In genomic region chr7:139118234-139118802, GRCh38 we compare ENCODE assay signal across 1 cellular context.
TF ChIP-seq lines count a peak whose summit lies in the region.

No MANE protein-coding gene starts in this region.

TF ChIP-seq in K562, 482 proteins besides CTCF, POLR2A, EP300 and RAD21 (continued from another document and continues in another):
- TF ChIP-seq ZNF398 (CRISPR knock-in tag; IDR thresholded peaks at IDR 0.05) (no peak), ZBTB40 (IDR thresholded peaks at IDR 0.05) (peak; percentile 6; the same call in 1 of the 2 replicates), ZBTB40 (CRISPR knock-in tag; IDR thresholded peaks at IDR 0.05) (no peak), TAL1 (IDR thresholded peaks at IDR 0.05) (peak; percentile 90), PRPF4 (IDR thresholded peaks at IDR 0.05; ENCODE audit: insufficient read depth, low read depth, low read length, poor library complexity, severe bottlenecking) (no peak), DLX4 (CRISPR knock-in tag; IDR thresholded peaks at IDR 0.05) (no peak), L3MBTL2 (IDR thresholded peaks at IDR 0.05) (0 out of 2 replicates have a peak, but pooled peaks have one; percentile 10), ZC3H4 (CRISPR knock-in tag; IDR thresholded peaks at IDR 0.05; ENCODE audit: borderline replicate concordance) (no peak), MTA2 (IDR thresholded peaks at IDR 0.05; ENCODE audit: low read depth) (peak; percentile 86), STAT6 (CRISPR knock-in tag; IDR thresholded peaks at IDR 0.05) (no peak), NFIC (IDR thresholded peaks at IDR 0.05) (peak; percentile 90), MYNN (IDR thresholded peaks at IDR 0.05) (no peak; the same call in 1 of the 2 replicates), MYNN (CRISPR knock-in tag; IDR thresholded peaks at IDR 0.05) (no peak), SNIP1 (IDR thresholded peaks at IDR 0.05; ENCODE audit: low read depth) (no peak), ZNF778 (CRISPR knock-in tag; IDR thresholded peaks at IDR 0.05) (no peak), MEF2A (IDR thresholded peaks at IDR 0.05; ENCODE audit: control insufficient read depth, low read depth, low read length) (peak; percentile 70; the same call in 1 of the 2 replicates), ZNF146 (CRISPR knock-in tag; IDR thresholded peaks at IDR 0.05; ENCODE audit: unreplicated experiment) (no peak), CREB3L1 (IDR thresholded peaks at IDR 0.05; ENCODE audit: borderline replicate concordance, low read depth) (no peak; the same call in 1 of the 2 replicates), HSF4 (CRISPR knock-in tag; IDR thresholded peaks at IDR 0.05; ENCODE audit: borderline replicate concordance) (no peak), CBX1 (IDR thresholded peaks at IDR 0.05; ENCODE audit: low read depth) (no peak), ZBTB8A (IDR thresholded peaks at IDR 0.05; ENCODE audit: partially characterized antibody) (no peak), MNT (conservative IDR thresholded peaks at IDR 0.05) (no peak; a peak in 1 of 4 replicates), HNRNPL (IDR thresholded peaks at IDR 0.05; ENCODE audit: low read depth, low read length) (no peak), SMARCC2 (IDR thresholded peaks at IDR 0.05; ENCODE audit: low read depth) (peak; percentile 93), HNRNPH1 (optimal IDR thresholded peaks at IDR 0.05; ENCODE audit: low read depth, low read length) (no peak), CLOCK (CRISPR knock-in tag; IDR thresholded peaks at IDR 0.05; ENCODE audit: borderline replicate concordance) (no peak), ZNF639 (CRISPR knock-in tag; conservative IDR thresholded peaks at IDR 0.05 in 1 of 2, IDR thresholded peaks at IDR 0.05 in 1 of 2) (no peak), SPI1 (IDR thresholded peaks at IDR 0.05; ENCODE audit: borderline replicate concordance, low read depth, low read length) (0 out of 2 replicates have a peak, but pooled peaks have one; percentile 23), COPS2 (conservative IDR thresholded peaks at IDR 0.05) (no peak), SIN3A (IDR thresholded peaks at IDR 0.05; ENCODE audit: borderline replicate concordance in 2 of 2, control insufficient read depth in 1 of 2, low read depth in 2 of 2, low read length in 2 of 2) (no peak), ZBTB1 (CRISPR knock-in tag; IDR thresholded peaks at IDR 0.05; ENCODE audit: borderline replicate concordance, low read depth) (no peak; the same call in 1 of the 2 replicates), CAMTA2 (CRISPR knock-in tag; conservative IDR thresholded peaks at IDR 0.05) (no peak), KAT8 (IDR thresholded peaks at IDR 0.05; ENCODE audit: low read depth) (0 out of 2 replicates have a peak, but pooled peaks have one; percentile 57), ZNF780A (CRISPR knock-in tag; IDR thresholded peaks at IDR 0.05) (no peak), ZBTB26 (CRISPR knock-in tag; IDR thresholded peaks at IDR 0.05) (no peak)
